Comparison of ENCODE assay signal across 8 cellular contexts in the genomic region with DNA sequence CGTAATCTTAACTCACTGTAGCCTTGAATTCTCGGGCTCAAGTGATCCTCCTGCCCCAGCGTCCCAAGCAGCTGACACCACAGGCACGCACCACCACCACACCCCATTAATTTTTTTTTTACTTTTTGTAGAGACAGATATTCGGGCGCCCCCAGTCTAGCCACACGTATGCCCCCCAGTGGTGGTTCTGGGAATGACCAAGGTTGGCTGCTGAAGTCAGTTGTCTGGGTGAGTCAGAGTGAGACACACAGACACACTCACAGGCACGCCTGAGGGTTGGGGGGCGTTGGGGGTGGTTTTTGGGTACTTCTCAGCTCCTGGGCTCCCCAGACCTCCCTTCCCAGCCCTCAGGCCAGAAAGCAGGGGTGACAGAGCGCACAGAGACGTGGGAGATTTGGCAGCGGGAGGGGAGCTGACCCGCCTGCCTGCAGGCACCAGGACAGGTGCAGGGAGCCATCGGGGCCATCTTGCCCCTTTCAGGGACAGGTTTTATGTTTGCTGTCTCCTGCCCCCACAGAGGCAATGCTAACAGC. TPM values are rescaled to one million over a fixed set of nuclear protein-coding genes. Genes with fewer than 3 reads are reported as not detected.
DNase-seq lines count a peak whose midpoint lies in the region; ATAC-seq and TF ChIP-seq lines count a peak whose summit lies in the region.

No MANE protein-coding gene starts in this region.

- H3K9me3 Mint-ChIP-seq in chondrocyte (ENCODE audit: low read depth) = no peaks in the 10 kb centered on the region

- no peaks in the 10 kb centered on the region for H3K27me3 Mint-ChIP-seq in chondrocyte (ENCODE audit: low read depth)

- no peaks in the 10 kb centered on the region for H3K36me3 Mint-ChIP-seq in chondrocyte (ENCODE audit: low read depth)

- no peak overlapping the region for H3K4me3 Mint-ChIP-seq in chondrocyte (ENCODE audit: unreplicated experiment)

- no peak overlapping the region for H3K27ac ChIP-seq in right lobe of liver

- peaks cover 22% of the 10 kb centered on the region for H3K4me1 Mint-ChIP-seq in chondrocyte (ENCODE audit: low read depth)

- WGBS in right lobe of liver (ENCODE audit: insufficient coverage, low coverage, low lambda C conversion rate, missing lambda C conversion rate) = 6% methylated on average over 9 of the region's 14 CpGs

- TF ChIP-seq CTCF in chondrocyte (IDR thresholded peaks at IDR 0.05) (peak; percentile 92), right lobe of liver (IDR thresholded peaks at IDR 0.05) (peak; percentile 78 to 85 (median 80))

- TF ChIP-seq POLR2A in right lobe of liver (IDR thresholded peaks at IDR 0.05) = no peak

- intact Hi-C loops in right lobe of liver (cut with DNase I) = no loop called here

- H3K36me3 ChIP-seq in right lobe of liver = peaks cover 0 to 4% (median 0%) of the 10 kb centered on the region in 4 donors

- no peaks in the 10 kb centered on the region for H3K27me3 ChIP-seq in right lobe of liver

- POLR2A ChIA-PET in HEK293T (lab: Yijun Ruan, JAX) = interaction anchor here (1.2 kb wide), 1 partner anchor 20 kb away, joined by 4 read pairs; no protein-coding TSS in a partner anchor

- CTCF ChIA-PET in HEK293T (lab: Yijun Ruan, JAX) = interaction anchor here (0.7 to 1.3 kb wide), 3 partner anchors 13 to 158 kb away, joined by 3 to 8 read pairs (median 3); no protein-coding TSS in a partner anchor

- H3K9me3 ChIP-seq in right lobe of liver = no peaks in the 10 kb centered on the region

- peaks cover 0 to 12% (median 2%) of the 10 kb centered on the region in 4 donors for H3K4me1 ChIP-seq in right lobe of liver

- H3K27ac Mint-ChIP-seq in chondrocyte (ENCODE audit: unreplicated experiment) = peak overlapping the region; percentile 19

- no peak overlapping the region for H3K4me3 ChIP-seq in right lobe of liver

- peak; percentile 16 for DNase-seq in DMS114 treated with DMSO at 0.1 percent for 48 hours (lab: John Stamatoyannopoulos, UW; ENCODE audit: unreplicated experiment)
- DNase-seq in HEK293T (ENCODE audit: extremely low spot score) = peak; percentile 58
- DNase-seq in NCI-H2227 (lab: John Stamatoyannopoulos, UW; ENCODE audit: unreplicated experiment) = peak; percentile 63
- peak; percentile 83 to 86 for DNase-seq in activated CD4-positive, alpha-beta T cell treated with anti-CD3 and anti-CD28 coated beads for 24 hours (ENCODE audit: low read depth in 2 of 2)
- DNase-seq in chondrocyte (ENCODE audit: low spot score) = peak; percentile 55
- peak; percentile 69 to 81 (median 75) for DNase-seq in right lobe of liver
- DNase-seq in stimulated activated CD4-positive, alpha-beta T cell treated with anti-CD3 and anti-CD28 coated beads, TNF-alpha, amount 100 ng/mL, for 48 hours (ENCODE audit: low read depth in 3 of 3) = peak; percentile 68 to 77 (median 74)
- no peak for DNase-seq in cerebellar nuclear complex (lab: John Stamatoyannopoulos, UW)

- peak; percentile 61 to 73 (median 66) for ATAC-seq in right lobe of liver

TF ChIP-seq in HEK293T, 16 proteins besides CTCF, POLR2A, EP300 and RAD21:
- no peak for TF ChIP-seq FOXM1 (IDR thresholded peaks at IDR 0.05; ENCODE audit: borderline replicate concordance)
- TF ChIP-seq HDGF (IDR thresholded peaks at IDR 0.05; ENCODE audit: borderline replicate concordance) = no peak
- TF ChIP-seq ZNF384 (IDR thresholded peaks at IDR 0.05) = no peak
- TF ChIP-seq CTBP1 (IDR thresholded peaks at IDR 0.05; ENCODE audit: borderline replicate concordance) = no peak
- TF ChIP-seq FOXA1 (IDR thresholded peaks at IDR 0.05) = no peak
- TF ChIP-seq L3MBTL2 (conservative IDR thresholded peaks at IDR 0.05) = no peak
- no peak for TF ChIP-seq ARNT (IDR thresholded peaks at IDR 0.05)
- TF ChIP-seq, protein P1, sequence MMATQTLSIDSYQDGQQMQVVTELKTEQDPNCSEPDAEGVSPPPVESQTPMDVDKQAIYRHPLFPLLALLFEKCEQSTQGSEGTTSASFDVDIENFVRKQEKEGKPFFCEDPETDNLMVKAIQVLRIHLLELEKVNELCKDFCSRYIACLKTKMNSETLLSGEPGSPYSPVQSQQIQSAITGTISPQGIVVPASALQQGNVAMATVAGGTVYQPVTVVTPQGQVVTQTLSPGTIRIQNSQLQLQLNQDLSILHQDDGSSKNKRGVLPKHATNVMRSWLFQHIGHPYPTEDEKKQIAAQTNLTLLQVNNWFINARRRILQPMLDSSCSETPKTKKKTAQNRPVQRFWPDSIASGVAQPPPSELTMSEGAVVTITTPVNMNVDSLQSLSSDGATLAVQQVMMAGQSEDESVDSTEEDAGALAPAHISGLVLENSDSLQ (IDR thresholded peaks at IDR 0.05) = no peak
- TF ChIP-seq ELF4 (IDR thresholded peaks at IDR 0.05) = no peak
- TF ChIP-seq SUZ12 (IDR thresholded peaks at IDR 0.05) = no peak
- no peak for TF ChIP-seq BHLHE40 (IDR thresholded peaks at IDR 0.05; ENCODE audit: borderline replicate concordance)
- no peak for TF ChIP-seq NFRKB (IDR thresholded peaks at IDR 0.05)
- no peak for TF ChIP-seq TARDBP (IDR thresholded peaks at IDR 0.05)
- no peak for TF ChIP-seq LEF1 (IDR thresholded peaks at IDR 0.05; ENCODE audit: borderline replicate concordance)
- no peak for TF ChIP-seq FOXK2 (IDR thresholded peaks at IDR 0.05)
- TF ChIP-seq SP1 (IDR thresholded peaks at IDR 0.05) = no peak

RNA-seq across cellular contexts. Expression of a gene that starts 4.2 kb away (rescaled TPM):
- 0.10 TPM in 1 of 3 replicates, not detected in the others for total RNA-seq in chondrocyte
- total RNA-seq in right lobe of liver = 10 to 100 TPM in 2 of 6 experiments, 1 to 10 TPM in 4; 3.3 to 11.5 (median 7.5) TPM

RNA-seq across cellular contexts. Expression of a gene that starts 13.8 kb away (rescaled TPM):
- total RNA-seq in chondrocyte (81.5 to 86.8 TPM (median 86.1 TPM) in 3 replicates), right lobe of liver (10 to 100 TPM; 15.6 to 55.4 (median 20.1) TPM)

RNA-seq across cellular contexts. Expression of a gene that starts 22.1 kb away (rescaled TPM):
- 0.97 to 2.5 TPM (median 2.0 TPM) in 3 replicates for total RNA-seq in chondrocyte
- 1 to 10 TPM; 4.7 to 8.0 (median 5.7) TPM for total RNA-seq in right lobe of liver

RNA-seq across cellular contexts. Expression of a gene that starts 22.4 kb away (rescaled TPM):
- total RNA-seq in chondrocyte (10.7 to 15.7 TPM (median 11.6 TPM) in 3 replicates), right lobe of liver (10 to 100 TPM in 3 of 6 experiments, 1 to 10 TPM in 3; 3.3 to 14.4 (median 10.6) TPM)

Comparison
In these comparisons a context has a peak if more than half of its experiments do, and no peak if none do; other contexts are left out.
1. DNase-seq: peak in DMS114 treated with DMSO at 0.1 percent for 48 hours (single experiment), HEK293T (single experiment), NCI-H2227 (single experiment), activated CD4-positive, alpha-beta T cell treated with anti-CD3 and anti-CD28 coated beads for 24 hours (2 of 2), chondrocyte (single experiment), right lobe of liver (3 of 3) and stimulated activated CD4-positive, alpha-beta T cell treated with anti-CD3 and anti-CD28 coated beads, TNF-alpha, amount 100 ng/mL, for 48 hours (3 of 3); none in cerebellar nuclear complex (0 of 2).